Comparison of ENCODE assay signal across 12 cellular contexts in the genomic region with DNA sequence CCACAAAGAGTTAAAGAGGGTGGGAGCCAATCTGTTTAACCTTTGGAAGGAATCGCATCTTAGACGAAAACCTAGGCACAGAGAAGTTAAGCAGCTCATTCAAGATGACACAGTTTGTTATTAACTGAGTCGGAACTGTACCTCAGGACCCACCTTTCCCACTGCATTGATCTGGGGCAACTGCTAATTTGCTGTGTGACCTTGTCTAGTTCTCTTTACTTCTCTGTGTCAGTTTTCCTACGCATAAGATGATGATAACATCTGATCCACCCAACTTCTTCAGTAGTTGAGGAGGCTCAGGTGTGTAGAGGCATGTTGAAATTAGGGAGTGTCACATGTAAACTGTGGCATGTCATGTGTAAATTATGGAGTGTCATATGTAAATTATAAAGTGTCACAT.
A peak's percentile ranks its signal among the peaks of the same experiment; 100 is the strongest.
DNase-seq lines count a peak whose midpoint lies in the region; ATAC-seq, FAIRE-seq and TF ChIP-seq lines count a peak whose summit lies in the region.
"Had no signal": no experiment of that assay in that cellular context is flagged by ENCODE, and none has a peak within 500 bp of the region (broad histone marks: within the 10 kb centered on the region; RNA-seq: fewer than 3 reads in every experiment).

No MANE protein-coding gene starts in this region.

- H3K27me3 Mint-ChIP-seq in type B pancreatic cell (no peaks in the 10 kb centered on the region), nephron progenitor cell (ENCODE audit: low read depth, poor library complexity) (peaks cover 4% of the 10 kb centered on the region)
- H3K27me3 Mint-ChIP-seq: effector memory CD8-positive, alpha-beta T cell had no signal

- no peaks in the 10 kb centered on the region for H3K23me2 ChIP-seq in H1 (ENCODE audit: low read depth, low read length)

- intact Hi-C loops in PC-3 (cut with micrococcal nuclease) = no loop called here

- H3K27ac ChIP-seq in PC-3 (ENCODE audit: low read length) (peak overlapping the region; percentile 45), H1 (ENCODE audit: low read depth, low read length) (no peak overlapping the region), osteoblast (ENCODE audit: low read depth, low read length) (no peak overlapping the region)

- no peak overlapping the region for H3K14ac ChIP-seq in H1 (ENCODE audit: insufficient read length)

- TF ChIP-seq RAD21 in H1 (IDR thresholded peaks at IDR 0.05 in 1 of 2, conservative IDR thresholded peaks at IDR 0.05 in 1 of 2; ENCODE audit: low read depth in 2 of 2, low read length in 2 of 2) = no peak

- H3K27ac Mint-ChIP-seq in type B pancreatic cell (peak overlapping the region; percentile 79), nephron progenitor cell (no peak overlapping the region)

- TF ChIP-seq POLR2A in H1 (IDR thresholded peaks at IDR 0.05; ENCODE audit: control extremely low read depth in 1 of 2, low read depth in 2 of 2, low read length in 2 of 2) = no peak

- BruUV-seq in PC-3 (replicated peaks; lab: Mats Ljungman, UMichigan) = no TSS peak

- no peak overlapping the region for H2BK15ac ChIP-seq in H1 (ENCODE audit: low read length)

- 90% methylated on average over 4 of the region's 4 CpGs; no CpG with 5 or more reads in 1 of the 2 experiments for WGBS in H1 (ENCODE audit: extremely low coverage in 1 of 2, insufficient coverage in 1 of 2, insufficient read length in 1 of 2, insufficient replicate concordance in 2 of 2, low coverage in 1 of 2, low lambda C conversion rate in 2 of 2, missing lambda C conversion rate in 1 of 2), 2 experiments

- H3K36me3 ChIP-seq in PC-3 (ENCODE audit: low read depth, low read length) = peaks cover 5% of the 10 kb centered on the region; the same call in 1 of the 2 replicates
- H3K36me3 ChIP-seq in H1 (ENCODE audit: control insufficient read depth in 2 of 4, insufficient read depth in 4 of 4, low read length in 3 of 4) = no peaks in the 10 kb centered on the region
- no peaks in the 10 kb centered on the region for H3K36me3 ChIP-seq in osteoblast (ENCODE audit: insufficient read depth, low read length)

- H3K56ac ChIP-seq in H1 (replicated peaks; ENCODE audit: insufficient read length, low read depth, low read length) = no peak overlapping the region

- H3K23ac ChIP-seq in H1 (ENCODE audit: insufficient read length) = no peak overlapping the region

- H3F3A ChIP-seq in PC-3 (ENCODE audit: low read length, unreplicated experiment) = no peaks in the 10 kb centered on the region

- H3K36me3 Mint-ChIP-seq in type B pancreatic cell = peaks cover 4% of the 10 kb centered on the region
- H3K36me3 Mint-ChIP-seq in nephron progenitor cell (ENCODE audit: low read depth) = no peaks in the 10 kb centered on the region

- no peak overlapping the region for H4K5ac ChIP-seq in H1 (ENCODE audit: insufficient read length, low read depth, low read length)

- H3K4me2 ChIP-seq in PC-3 (ENCODE audit: low read length) (0 out of 2 replicates have a peak overlapping the region, but pooled peaks have one; percentile 37), H1 (ENCODE audit: insufficient read depth in 1 of 2, low read depth in 2 of 2, low read length in 2 of 2) (no peak overlapping the region), osteoblast (ENCODE audit: insufficient read depth, low read length) (no peak overlapping the region)

- H3K4me3 Mint-ChIP-seq in type B pancreatic cell (no peak overlapping the region), nephron progenitor cell (no peak overlapping the region)
- H3K4me3 Mint-ChIP-seq: effector memory CD8-positive, alpha-beta T cell had no signal

- DNase-seq in PC-3 (no peak), H1 (ENCODE audit: low read depth in 1 of 2, low spot score in 2 of 2) (no peak), osteoblast (ENCODE audit: insufficient read length, low spot score, missing footprints) (peak; percentile 64), type B pancreatic cell (ENCODE audit: extremely low spot score, unreplicated experiment) (no peak), nephron progenitor cell (no peak), NCI-H2081 (lab: John Stamatoyannopoulos, UW) (no peak), SIG-M5 treated with dmso at 0.1 percent for 504 hours (lab: John Stamatoyannopoulos, UW; ENCODE audit: unreplicated experiment) (no peak)
- DNase-seq: activated CD4-positive, alpha-beta T cell treated with anti-CD3 and anti-CD28 coated beads, Interleukin-2, amount 50 U/mL, for 4 hours; activated T-cell treated with anti-CD3 and anti-CD28 coated beads, Interleukin-2, amount 50 U/mL, for 1 hour; effector memory CD8-positive, alpha-beta T cell; NCI-H526 treated with DMSO at 0.1 percent for 48 hours had no signal

- no peak overlapping the region for H4K91ac ChIP-seq in H1 (replicated peaks; ENCODE audit: insufficient read length, low read length)

- H3K9ac ChIP-seq in PC-3 (ENCODE audit: low read length) (no peak overlapping the region), H1 (replicated peaks in 1 of 4; ENCODE audit: extremely low read depth in 1 of 4, low read depth in 3 of 4, low read length in 3 of 4) (no peak overlapping the region; a peak in 1 of 7 replicates)

- no peak for TF ChIP-seq EP300 in H1 (IDR thresholded peaks at IDR 0.05; ENCODE audit: borderline replicate concordance in 1 of 2, low read depth in 2 of 2, low read length in 2 of 2)

- H4K20me1 ChIP-seq in PC-3 (ENCODE audit: low read length) (no peaks in the 10 kb centered on the region), H1 (replicated peaks in 1 of 2; ENCODE audit: control insufficient read depth in 1 of 2, insufficient read depth in 2 of 2, low read length in 2 of 2) (no peaks in the 10 kb centered on the region), osteoblast (ENCODE audit: insufficient read depth, low read length) (no peaks in the 10 kb centered on the region)

- H3K9me3 ChIP-seq in PC-3 (ENCODE audit: low read length) = peaks cover 11% of the 10 kb centered on the region
- no peaks in the 10 kb centered on the region for H3K9me3 ChIP-seq in H1 (ENCODE audit: insufficient read depth in 2 of 2, low read depth in 1 of 2, low read length in 1 of 2)
- peaks cover 3% of the 10 kb centered on the region for H3K9me3 ChIP-seq in osteoblast (ENCODE audit: low read depth, low read length)

- H3K79me1 ChIP-seq in H1 (ENCODE audit: low read depth, low read length) = no peaks in the 10 kb centered on the region

- no peaks in the 10 kb centered on the region for H3K27me3 ChIP-seq in PC-3 (ENCODE audit: low read length)
- no peaks in the 10 kb centered on the region; a peak in 1 of 7 replicates for H3K27me3 ChIP-seq in H1 (replicated peaks in 1 of 4; ENCODE audit: control insufficient read depth in 3 of 4, extremely low read depth in 1 of 4, insufficient read depth in 3 of 4, low read length in 3 of 4)
- no peaks in the 10 kb centered on the region for H3K27me3 ChIP-seq in osteoblast (ENCODE audit: insufficient read depth, low read length)

- no peaks in the 10 kb centered on the region for H3K9me2 ChIP-seq in PC-3 (replicated peaks; ENCODE audit: low read length)

- no peak for TF ChIP-seq CTCF in PC-3 (conservative IDR thresholded peaks at IDR 0.05; ENCODE audit: low read depth, low read length)
- TF ChIP-seq CTCF in H1 (IDR thresholded peaks at IDR 0.05; ENCODE audit: control extremely low read depth in 1 of 3, insufficient read depth in 1 of 3, low read depth in 1 of 3, low read length in 3 of 3) = no peak
- TF ChIP-seq CTCF in osteoblast (IDR thresholded peaks at IDR 0.05; ENCODE audit: extremely low read depth, low read depth, low read length) = no peak
- no peak for TF ChIP-seq CTCF in type B pancreatic cell (conservative IDR thresholded peaks at IDR 0.05)
- no peak for TF ChIP-seq CTCF in nephron progenitor cell (IDR thresholded peaks at IDR 0.05)

- no peaks in the 10 kb centered on the region for H3K9me3 Mint-ChIP-seq in type B pancreatic cell
- no peaks in the 10 kb centered on the region for H3K9me3 Mint-ChIP-seq in nephron progenitor cell
- H3K9me3 Mint-ChIP-seq: effector memory CD8-positive, alpha-beta T cell had no signal

- H2AFZ ChIP-seq in PC-3 (ENCODE audit: low read length) (no peak overlapping the region), H1 (ENCODE audit: low read length) (no peak overlapping the region), osteoblast (ENCODE audit: low read length) (peak overlapping the region; percentile 81)

- H3K4ac ChIP-seq in H1 (replicated peaks; ENCODE audit: insufficient read length, low read depth, low read length) = no peak overlapping the region

- H3K4me3 ChIP-seq in PC-3 (ENCODE audit: low read length) (no peak overlapping the region), H1 (ENCODE audit: extremely low read depth in 1 of 4, insufficient read depth in 2 of 4, low read depth in 3 of 4, low read length in 4 of 4) (no peak overlapping the region), osteoblast (ENCODE audit: insufficient read depth, low read length) (no peak overlapping the region)

- H3K79me2 ChIP-seq in PC-3 (ENCODE audit: low read length) (no peaks in the 10 kb centered on the region), H1 (ENCODE audit: control insufficient read depth in 1 of 2, insufficient read depth in 2 of 2, low read length in 2 of 2) (no peaks in the 10 kb centered on the region), osteoblast (ENCODE audit: insufficient read depth, low read length) (no peaks in the 10 kb centered on the region)

- FAIRE-seq in H1 (lab: Jason Lieb, UNC) = no peak

- POLR2A ChIA-PET in PC-3 (lab: Charles Lee; ENCODE audit: unreplicated experiment) = no interaction called here
- POLR2A ChIA-PET in H1 (lab: Charles Lee; ENCODE audit: partially characterized antibody) = interaction anchor here (1.2 to 1.6 kb wide), 2 partner anchors 13 to 20 kb away, joined by 3 to 5 read pairs; no protein-coding TSS in a partner anchor

- no peak overlapping the region for H4K8ac ChIP-seq in H1 (ENCODE audit: extremely low read depth, insufficient read depth, low read length)

- H2BK20ac ChIP-seq in H1 (ENCODE audit: low read length) = no peak overlapping the region

- H3K4me1 Mint-ChIP-seq in type B pancreatic cell (ENCODE audit: unreplicated experiment) = peaks cover 51% of the 10 kb centered on the region
- H3K4me1 Mint-ChIP-seq in nephron progenitor cell = peaks cover 8% of the 10 kb centered on the region

- peaks cover 16% of the 10 kb centered on the region for H3K4me1 ChIP-seq in PC-3 (ENCODE audit: insufficient read depth, low read length)
- H3K4me1 ChIP-seq in H1 (replicated peaks in 1 of 4; ENCODE audit: control insufficient read depth in 3 of 4, insufficient read depth in 4 of 4, low read length in 3 of 4) = peaks cover 0 to 17% (median 8%) of the 10 kb centered on the region in 4 experiments; a peak in 5 of 7 replicates
- peaks cover 7% of the 10 kb centered on the region for H3K4me1 ChIP-seq in osteoblast (ENCODE audit: insufficient read depth, low read length)

- no peak for ATAC-seq in PC-3
- ATAC-seq: activated naive CD4-positive, alpha-beta T cell treated with anti-CD3 and anti-CD28 coated beads, Interleukin-2, amount 50 U/mL, for 72 hours; effector memory CD8-positive, alpha-beta T cell had no signal

- no peak overlapping the region for H3K18ac ChIP-seq in H1 (ENCODE audit: extremely low read depth, low read length)

- CTCF ChIA-PET in PC-3 (lab: Charles Lee) = no interaction called here
- CTCF ChIA-PET in H1 (lab: Charles Lee; ENCODE audit: partially characterized antibody) = interaction anchor here (0.5 to 1.8 kb wide), 3 partner anchors 18 to 359 kb away, joined by 3 to 4 read pairs (median 4); no protein-coding TSS in a partner anchor

- H2BK12ac ChIP-seq in H1 (ENCODE audit: low read depth, low read length) = 0 out of 2 replicates have a peak overlapping the region, but pooled peaks have one; percentile 10

- H2AK5ac ChIP-seq in H1 (ENCODE audit: low read depth, low read length) = no peak overlapping the region

- H2BK120ac ChIP-seq in H1 (replicated peaks; ENCODE audit: low read depth, low read length) = no peak overlapping the region

- no peak overlapping the region for H2BK5ac ChIP-seq in H1 (ENCODE audit: low read depth, low read length)
